ENCODE assay signal across 17 cellular contexts in genomic region chr5:83494666-83495065, GRCh38. TPM values are rescaled to one million over a fixed set of nuclear protein-coding genes. Genes with fewer than 3 reads are reported as not detected.
DNase-seq lines count a peak whose midpoint lies in the region; ATAC-seq and TF ChIP-seq lines count a peak whose summit lies in the region.
"Had no signal": no experiment of that assay in that cellular context is flagged by ENCODE, and none has a peak within 500 bp of the region (broad histone marks: within the 10 kb centered on the region; RNA-seq: fewer than 3 reads in every experiment).

No MANE protein-coding gene starts in this region.

- no peak overlapping the region for H3K4me2 ChIP-seq in H9 (ENCODE audit: insufficient read depth, insufficient read length, low read length)
- no peak overlapping the region for H3K4me2 ChIP-seq in PC-3 (ENCODE audit: low read length)

- H2AFZ ChIP-seq in H9 (ENCODE audit: low read length) (no peak overlapping the region), PC-3 (ENCODE audit: low read length) (peak overlapping the region; percentile 28; the same call in 1 of the 2 replicates)

- no peak overlapping the region for H4K5ac ChIP-seq in H9 (ENCODE audit: insufficient read length, low read depth, low read length)

- H3K4me1 Mint-ChIP-seq in H9: peaks cover 40 to 42% of the 10 kb centered on the region in 2 experiments
- peaks cover 58% of the 10 kb centered on the region for H3K4me1 Mint-ChIP-seq in endodermal cell
- H3K4me1 Mint-ChIP-seq: B cell had no signal

- H3K27ac ChIP-seq in H9 (ENCODE audit: insufficient read length, low read depth, low read length): no peak overlapping the region
- H3K27ac ChIP-seq in PC-3 (ENCODE audit: low read length): no peak overlapping the region
- no peak overlapping the region for H3K27ac ChIP-seq in endodermal cell (ENCODE audit: low read depth, low read length)
- no peak overlapping the region for H3K27ac ChIP-seq in prostate gland

- no peak overlapping the region for H2BK120ac ChIP-seq in H9 (ENCODE audit: low read depth, low read length, poor library complexity, severe bottlenecking)

- no peaks in the 10 kb centered on the region for H3K23me2 ChIP-seq in H9 (ENCODE audit: insufficient read length, low read depth, low read length, poor library complexity, severe bottlenecking)

- no peak overlapping the region for H2BK5ac ChIP-seq in H9 (ENCODE audit: insufficient read length, low read length)

- H3K56ac ChIP-seq in H9 (ENCODE audit: insufficient read length, low read depth, low read length): no peak overlapping the region

- H3K9me3 ChIP-seq in H9 (ENCODE audit: control insufficient read depth, low read depth, low read length): no peaks in the 10 kb centered on the region
- no peaks in the 10 kb centered on the region for H3K9me3 ChIP-seq in PC-3 (ENCODE audit: low read length)
- H3K9me3 ChIP-seq in endodermal cell (ENCODE audit: control insufficient read depth, low read length): peaks cover 2% of the 10 kb centered on the region
- H3K9me3 ChIP-seq in prostate gland: no peaks in the 10 kb centered on the region

- no peak overlapping the region for H4K91ac ChIP-seq in H9 (ENCODE audit: insufficient read length, low read depth, low read length)

- H2BK20ac ChIP-seq in H9 (ENCODE audit: low read depth, low read length, poor library complexity, severe bottlenecking): no peak overlapping the region

- H3K4me1 ChIP-seq in H9 (ENCODE audit: insufficient read depth, low read length) (peaks cover 9% of the 10 kb centered on the region; the same call in 1 of the 2 replicates), PC-3 (ENCODE audit: insufficient read depth, low read length) (peaks cover 18% of the 10 kb centered on the region), endodermal cell (ENCODE audit: control insufficient read depth, insufficient read depth, low read length) (peaks cover 15% of the 10 kb centered on the region), prostate gland (replicated peaks) (no peaks in the 10 kb centered on the region)

- H3K4ac ChIP-seq in H9 (ENCODE audit: low read depth, low read length): no peak overlapping the region

- H3K14ac ChIP-seq in H9 (ENCODE audit: insufficient read depth, low read length): no peak overlapping the region; the same call in 1 of the 2 replicates

- ATAC-seq in PC-3: no peak
- ATAC-seq: CD8-positive, alpha-beta T cell; Panc1 had no signal

- WGBS in H9 (ENCODE audit: extremely low coverage, insufficient read length, low lambda C conversion rate): no CpG with 5 or more reads among the region's 4 CpGs
- 35 to 63% methylated on average over 1 to 3 of the region's 4 CpGs for WGBS in endodermal cell (ENCODE audit: insufficient coverage in 1 of 2, insufficient read length in 1 of 2), 2 experiments
- WGBS in prostate gland: 90% methylated on average over 4 of the region's 4 CpGs

- H2BK12ac ChIP-seq in H9 (ENCODE audit: insufficient read length, low read depth, low read length): no peak overlapping the region

- H4K20me1 ChIP-seq in H9 (ENCODE audit: control insufficient read depth, insufficient read depth, insufficient read length) (no peaks in the 10 kb centered on the region), PC-3 (ENCODE audit: low read length) (no peaks in the 10 kb centered on the region)

- CTCF ChIA-PET in PC-3 (lab: Charles Lee): no interaction called here

- H3K79me1 ChIP-seq in H9 (ENCODE audit: insufficient read depth, low read depth, low read length, poor library complexity, severe bottlenecking): peaks cover 6% of the 10 kb centered on the region

- H3K36me3 ChIP-seq in PC-3 (ENCODE audit: low read depth, low read length) (no peaks in the 10 kb centered on the region), endodermal cell (ENCODE audit: control insufficient read depth, insufficient read depth, low read length) (peaks cover 56% of the 10 kb centered on the region), prostate gland (no peaks in the 10 kb centered on the region)

- H3K4me3 ChIP-seq in PC-3 (ENCODE audit: low read length): no peak overlapping the region
- no peak overlapping the region for H3K4me3 ChIP-seq in endodermal cell (ENCODE audit: low read length)
- H3K4me3 ChIP-seq in prostate gland: no peak overlapping the region

- no peak for TF ChIP-seq POLR2A in prostate gland (IDR thresholded peaks at IDR 0.05)

- H3K9ac ChIP-seq in H9 (ENCODE audit: extremely low read depth, insufficient read length, low read length) (no peak overlapping the region), PC-3 (ENCODE audit: low read length) (no peak overlapping the region), endodermal cell (ENCODE audit: extremely low read depth, low read length, poor library complexity, severe bottlenecking) (no peak overlapping the region)

- no peak overlapping the region for H2AK5ac ChIP-seq in H9 (ENCODE audit: insufficient read length, low read length)

- no peak overlapping the region for H3K23ac ChIP-seq in H9 (ENCODE audit: insufficient read length, low read depth, low read length)

- intact Hi-C loops in PC-3 (cut with micrococcal nuclease): no loop called here
- intact Hi-C loops in prostate gland (cut with DNase I): no loop called here

- no peak overlapping the region for H3T11ph ChIP-seq in H9 (ENCODE audit: low read length)

- BruUV-seq in PC-3 (replicated peaks; lab: Mats Ljungman, UMichigan): no TSS peak

- peak overlapping the region; percentile 79 to 93 (median 85); a peak in 5 of 7 replicates for H3K27ac Mint-ChIP-seq in H9
- peak overlapping the region; percentile 91 for H3K27ac Mint-ChIP-seq in endodermal cell
- H3K27ac Mint-ChIP-seq: B cell; CD8-positive, alpha-beta T cell had no signal

- H3K79me2 ChIP-seq in H9 (ENCODE audit: insufficient read depth, low read length) (0 out of 2 replicates have a peak, but pooled peaks cover 2% of the 10 kb centered on the region), PC-3 (ENCODE audit: low read length) (no peaks in the 10 kb centered on the region)

- H3K9me3 Mint-ChIP-seq in H9: no peaks in the 10 kb centered on the region
- H3K9me3 Mint-ChIP-seq in endodermal cell: no peaks in the 10 kb centered on the region
- H3K9me3 Mint-ChIP-seq: CD8-positive, alpha-beta T cell had no signal

- DNase-seq in CD1c-positive myeloid dendritic cell (ENCODE audit: extremely low spot score) (peak; percentile 40), H9 (no peak), PC-3 (no peak), endodermal cell (peak; percentile 81), midbrain (lab: John Stamatoyannopoulos, UW) (no peak), occipital lobe (lab: John Stamatoyannopoulos, UW) (no peak), UCSD-AML1 (lab: John Stamatoyannopoulos, UW; ENCODE audit: unreplicated experiment) (no peak), prostate gland (ENCODE audit: low spot score) (no peak)
- DNase-seq: ACHN; CD8-positive, alpha-beta T cell; EL; H7; NCI-H1105; NCI-H1694 treated with DMSO at 0.1 percent for 48 hours; Right ventricle myocardium superior had no signal

- H3K9me2 ChIP-seq in PC-3 (replicated peaks; ENCODE audit: low read length): no peaks in the 10 kb centered on the region

- no peak overlapping the region; a peak in 1 of 5 replicates for H3K4me3 Mint-ChIP-seq in H9
- no peak overlapping the region for H3K4me3 Mint-ChIP-seq in endodermal cell
- H3K4me3 Mint-ChIP-seq: B cell; CD8-positive, alpha-beta T cell had no signal

- POLR2A ChIA-PET in PC-3 (lab: Charles Lee; ENCODE audit: unreplicated experiment): no interaction called here

- TF ChIP-seq CTCF in H9 (conservative IDR thresholded peaks at IDR 0.05) (no peak), PC-3 (conservative IDR thresholded peaks at IDR 0.05; ENCODE audit: low read depth, low read length) (no peak), endodermal cell (conservative IDR thresholded peaks at IDR 0.05) (no peak), prostate gland (IDR thresholded peaks at IDR 0.05) (no peak)

- H3K36me3 Mint-ChIP-seq in H9 (ENCODE audit: insufficient read depth in 1 of 3, low read depth in 3 of 3) (peaks cover 43 to 87% (median 43%) of the 10 kb centered on the region in 3 experiments), endodermal cell (ENCODE audit: low read depth) (peaks cover 63% of the 10 kb centered on the region)
- H3K36me3 Mint-ChIP-seq: CD8-positive, alpha-beta T cell had no signal

- no peaks in the 10 kb centered on the region for H3F3A ChIP-seq in PC-3 (ENCODE audit: low read length, unreplicated experiment)

- H3K18ac ChIP-seq in H9 (ENCODE audit: insufficient read length, low read depth, low read length): no peak overlapping the region

- H3K27me3 Mint-ChIP-seq in H9 (ENCODE audit: low read depth) (no peaks in the 10 kb centered on the region), endodermal cell (ENCODE audit: insufficient read depth) (peaks cover 5% of the 10 kb centered on the region)
- H3K27me3 Mint-ChIP-seq: B cell had no signal

- no peak overlapping the region for H2BK15ac ChIP-seq in H9 (ENCODE audit: low read depth, low read length)

- H4K8ac ChIP-seq in H9 (replicated peaks; ENCODE audit: insufficient read length, low read depth, low read length): no peak overlapping the region

- H3K27me3 ChIP-seq in H9 (ENCODE audit: insufficient read depth, low read length) (no peaks in the 10 kb centered on the region), PC-3 (ENCODE audit: low read length) (no peaks in the 10 kb centered on the region), endodermal cell (ENCODE audit: control insufficient read depth, insufficient read depth, low read length, poor library complexity, severe bottlenecking) (no peaks in the 10 kb centered on the region), prostate gland (replicated peaks; ENCODE audit: insufficient read depth) (no peaks in the 10 kb centered on the region)

RNA-seq across cellular contexts. Expression of gene VCAN, which starts 23.1 kb away (rescaled TPM):
- total RNA-seq in H9 (2021) (271 and 278 TPM in 2 replicates), PC-3 (2014; rRNA removed) (6.2 and 6.7 TPM in 2 replicates), endodermal cell (100 to 1,000 TPM; 363 to 397 TPM), occipital lobe (228 TPM), prostate gland (10 to 100 TPM; 24.4 to 72.9 TPM)
- 188 TPM for polyA plus RNA-seq in endodermal cell (2013, experiment 1 of 2)
- polyA plus RNA-seq in endodermal cell (2013, experiment 2 of 2): 171 TPM
- total RNA-seq: B cell had no signal

Comparison
In these comparisons a context has a peak if more than half of its experiments do, and no peak if none do; other contexts are left out.
1. DNase-seq: peak in CD1c-positive myeloid dendritic cell (single experiment) and endodermal cell (single experiment); none in H9 (single experiment), PC-3 (single experiment), midbrain (single experiment), occipital lobe (single experiment), UCSD-AML1 (single experiment) and prostate gland (single experiment).